In genomic region chr9:68719847-68720246, GRCh38 we compare ENCODE assay signal across 33 cellular contexts. TPM values are rescaled to one million over a fixed set of nuclear protein-coding genes. Genes with fewer than 3 reads are reported as not detected.
"Had no signal": no experiment of that assay in that cellular context is flagged by ENCODE, and none has a peak within 500 bp of the region (broad histone marks: within the 10 kb centered on the region; RNA-seq: fewer than 3 reads in every experiment).

No MANE protein-coding gene starts in this region.

- H3K36me3 Mint-ChIP-seq: immature natural killer cell; naive thymus-derived CD8-positive, alpha-beta T cell had no signal

- ATAC-seq: heart right ventricle; left lobe of liver; naive thymus-derived CD8-positive, alpha-beta T cell; stimulated activated memory B cell treated with anti-CD40 and anti-IgM and Interleukin-4, amounts not matched to agents 10 μg/mL and 1 μg/mL and 100 μg/mL, for 72 hours; stimulated activated naive CD8-positive, alpha-beta T cell treated with anti-CD3 and anti-CD28 coated beads, Interleukin-15, Interleukin-2, amounts not matched to agents 100 U/mL and 50 U/mL, for 24 hours had no signal

- FAIRE-seq: colon, endothelial cell of umbilical vein, urothelium cell line had no signal

- H3K27me3 Mint-ChIP-seq: dendritic cell treated with granulocyte-macrophage colony-stimulating factor and Interleukin-4, amounts not matched to agents 40 ng/mL and 50 ng/mL, for 4 days; memory B cell; stimulated activated memory B cell treated with anti-CD40 and anti-IgM and Interleukin-4, amounts not matched to agents 10 μg/mL and 1 μg/mL and 100 μg/mL, for 72 hours had no signal

- H3K4me1 ChIP-seq: esophagus squamous epithelium, prostate gland had no signal

- H3K4me1 Mint-ChIP-seq: immature natural killer cell, mesothelial cell of epicardium had no signal

- H3K4me3 Mint-ChIP-seq: dendritic cell treated with granulocyte-macrophage colony-stimulating factor and Interleukin-4, amounts not matched to agents 40 ng/mL and 50 ng/mL, for 4 days; immature natural killer cell; memory B cell; mesothelial cell of epicardium; naive thymus-derived CD8-positive, alpha-beta T cell; neural crest cell; stimulated activated memory B cell treated with anti-CD40 and anti-IgM and Interleukin-4, amounts not matched to agents 10 μg/mL and 1 μg/mL and 100 μg/mL, for 72 hours had no signal

- H3K27me3 ChIP-seq: heart right ventricle, right atrium auricular region, sigmoid colon, spleen, testis, tibial artery, upper lobe of left lung had no signal

- H3K27ac Mint-ChIP-seq: dendritic cell treated with granulocyte-macrophage colony-stimulating factor and Interleukin-4, amounts not matched to agents 40 ng/mL and 50 ng/mL, for 4 days; immature natural killer cell; memory B cell; mesothelial cell of epicardium; naive thymus-derived CD8-positive, alpha-beta T cell; stimulated activated memory B cell treated with anti-CD40 and anti-IgM and Interleukin-4, amounts not matched to agents 10 μg/mL and 1 μg/mL and 100 μg/mL, for 72 hours had no signal

- H3K27ac ChIP-seq: esophagus squamous epithelium, heart right ventricle, prostate gland, right atrium auricular region, sigmoid colon, spleen, testis, tibial artery, upper lobe of left lung had no signal

- DNase-seq: central memory CD4-positive, alpha-beta T cell; effector CD8-positive, alpha-beta T cell; esophagus squamous epithelium; foreskin melanocyte; glutamatergic neuron; heart right ventricle; hypothalamus; immature natural killer cell; islet precursor cell; naive thymus-derived CD8-positive, alpha-beta T cell; nucleus accumbens; sigmoid colon; spleen; stimulated activated CD4-positive, alpha-beta T cell treated with anti-CD3 and anti-CD28 coated beads, Interleukin-4, amount 100 ng/mL, for 4 hours; stimulated activated naive CD8-positive, alpha-beta T cell treated with anti-CD3 and anti-CD28 coated beads, Interleukin-15, Interleukin-2, amounts not matched to agents 100 U/mL and 50 U/mL, for 24 hours; substantia nigra; testis; tibial artery; upper lobe of left lung had no signal

- H3K36me3 ChIP-seq: esophagus squamous epithelium, heart right ventricle, prostate gland, right atrium auricular region, sigmoid colon, spleen, tibial artery, upper lobe of left lung had no signal

- H3K9me3 Mint-ChIP-seq: dendritic cell treated with granulocyte-macrophage colony-stimulating factor and Interleukin-4, amounts not matched to agents 40 ng/mL and 50 ng/mL, for 4 days; immature natural killer cell had no signal

- H3K9me3 ChIP-seq: esophagus squamous epithelium, prostate gland, right atrium auricular region, sigmoid colon, spleen, testis, tibial artery, upper lobe of left lung had no signal

- H3K4me3 ChIP-seq: esophagus squamous epithelium, heart right ventricle, lung, prostate gland, right atrium auricular region, sigmoid colon, spleen, testis, tibial artery, upper lobe of left lung had no signal

RNA-seq across cellular contexts. Expression of gene PIP5K1B, which starts 14.8 kb away (rescaled TPM):
- total RNA-seq: epithelial cell of proximal tubule, osteocyte had no signal
- polyA plus RNA-seq: endothelial cell of umbilical vein, immature natural killer cell had no signal
